In genomic region chr1:233680000-233680399, GRCh38 we compare ENCODE assay signal across 1 cellular context.
A peak's percentile ranks its signal among the peaks of the same experiment; 100 is the strongest.
TF ChIP-seq lines count a peak whose summit lies in the region.

No MANE protein-coding gene starts in this region.

TF ChIP-seq in H1, 55 proteins besides CTCF, POLR2A, EP300 and RAD21 (continued from another document):
- TF ChIP-seq TEAD4 (IDR thresholded peaks at IDR 0.05; ENCODE audit: low read depth, low read length) = peak; percentile 60; the same call in 1 of the 2 replicates
- TF ChIP-seq TBP (IDR thresholded peaks at IDR 0.05; ENCODE audit: low read depth, low read length) = no peak
- no peak for TF ChIP-seq RFX5 (IDR thresholded peaks at IDR 0.05; ENCODE audit: borderline replicate concordance, low read depth, low read length)
- no peak for TF ChIP-seq SP4 (IDR thresholded peaks at IDR 0.05; ENCODE audit: low read length)
